ENCODE assay signal across 2 cellular contexts in the genomic region with DNA sequence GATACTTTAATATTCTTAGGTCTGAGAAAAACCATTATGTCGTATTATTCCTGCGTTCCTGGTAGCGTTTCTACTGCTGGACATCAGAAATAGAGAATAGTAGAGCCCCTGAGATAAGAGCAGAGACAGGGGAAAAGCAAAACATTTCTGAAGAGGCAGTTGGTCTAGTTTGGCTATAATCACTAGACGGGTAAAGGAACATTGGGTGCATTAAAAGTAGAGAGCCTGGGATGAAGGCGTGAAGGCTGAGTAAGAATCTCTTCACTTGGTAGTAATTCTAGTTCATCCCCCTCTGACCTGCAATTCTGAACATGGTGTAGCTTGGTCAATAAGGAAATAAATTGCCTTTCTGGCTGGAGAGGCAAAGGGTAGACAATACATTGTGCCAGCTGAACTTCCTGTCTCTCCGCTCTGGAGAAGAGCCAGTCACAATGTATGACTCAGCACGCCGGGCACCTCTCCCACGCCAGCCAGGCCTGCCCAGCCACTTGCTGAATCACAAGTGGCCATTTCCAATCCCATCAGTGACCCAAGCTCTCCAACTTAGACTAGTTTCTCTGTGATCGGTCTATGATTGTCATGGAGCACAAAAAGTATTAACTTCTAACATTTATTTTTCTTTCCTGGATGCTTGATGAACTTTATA.
TF ChIP-seq lines count a peak whose summit lies in the region.

No MANE protein-coding gene starts in this region.

TF ChIP-seq in Ishikawa, 13 proteins besides CTCF, POLR2A, EP300 and RAD21 (continued from another document):
- no peak for TF ChIP-seq CREB1 (IDR thresholded peaks at IDR 0.05; ENCODE audit: low read depth)

TF ChIP-seq in SK-N-SH, 30 proteins besides CTCF, POLR2A, EP300 and RAD21 (continued from another document):
- TF ChIP-seq, protein P1, sequence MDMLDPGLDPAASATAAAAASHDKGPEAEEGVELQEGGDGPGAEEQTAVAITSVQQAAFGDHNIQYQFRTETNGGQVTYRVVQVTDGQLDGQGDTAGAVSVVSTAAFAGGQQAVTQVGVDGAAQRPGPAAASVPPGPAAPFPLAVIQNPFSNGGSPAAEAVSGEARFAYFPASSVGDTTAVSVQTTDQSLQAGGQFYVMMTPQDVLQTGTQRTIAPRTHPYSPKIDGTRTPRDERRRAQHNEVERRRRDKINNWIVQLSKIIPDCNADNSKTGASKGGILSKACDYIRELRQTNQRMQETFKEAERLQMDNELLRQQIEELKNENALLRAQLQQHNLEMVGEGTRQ (IDR thresholded peaks at IDR 0.05; ENCODE audit: borderline replicate concordance, low read depth, low read length), result no peak
- TF ChIP-seq FOXJ3 (CRISPR knock-in tag; IDR thresholded peaks at IDR 0.05) (no peak), JUND (IDR thresholded peaks at IDR 0.05) (peak; percentile 83), RXRA (IDR thresholded peaks at IDR 0.05; ENCODE audit: borderline replicate concordance, low read depth) (peak; percentile 42; the same call in 1 of the 2 replicates), MEF2A (IDR thresholded peaks at IDR 0.05; ENCODE audit: borderline replicate concordance, low read depth) (no peak), NFIC (IDR thresholded peaks at IDR 0.05; ENCODE audit: borderline replicate concordance) (peak; percentile 96), FOXM1 (IDR thresholded peaks at IDR 0.05; ENCODE audit: low read depth) (peak; percentile 39; the same call in 1 of the 2 replicates), SIN3A (IDR thresholded peaks at IDR 0.05; ENCODE audit: borderline replicate concordance, low read depth, low read length) (peak; percentile 64; the same call in 1 of the 2 replicates), EZH2phosphoT487 (IDR thresholded peaks at IDR 0.05; ENCODE audit: borderline replicate concordance, low read depth) (no peak), TAF1 (IDR thresholded peaks at IDR 0.05; ENCODE audit: borderline replicate concordance, low read depth, low read length) (peak; percentile 17; the same call in 1 of the 2 replicates), RCOR1 (IDR thresholded peaks at IDR 0.05; ENCODE audit: low read length) (no peak), YY1 (IDR thresholded peaks at IDR 0.05; ENCODE audit: low read depth) (peak; percentile 72; the same call in 1 of the 2 replicates), TEAD4 (IDR thresholded peaks at IDR 0.05; ENCODE audit: borderline replicate concordance, insufficient read depth) (peak; percentile 54; the same call in 1 of the 2 replicates), FOSL2 (IDR thresholded peaks at IDR 0.05; ENCODE audit: borderline replicate concordance, low read depth) (peak; percentile 92), POLR2AphosphoS5 (IDR thresholded peaks at IDR 0.05; ENCODE audit: low read depth, low read length) (peak; percentile 20; the same call in 1 of the 2 replicates), ELF1 (IDR thresholded peaks at IDR 0.05) (peak; percentile 74; the same call in 1 of the 2 replicates), TCF12 (IDR thresholded peaks at IDR 0.05) (peak; percentile 74)
- TF ChIP-seq, protein P2, sequence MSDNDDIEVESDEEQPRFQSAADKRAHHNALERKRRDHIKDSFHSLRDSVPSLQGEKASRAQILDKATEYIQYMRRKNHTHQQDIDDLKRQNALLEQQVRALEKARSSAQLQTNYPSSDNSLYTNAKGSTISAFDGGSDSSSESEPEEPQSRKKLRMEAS (IDR thresholded peaks at IDR 0.05; ENCODE audit: low read depth), result peak; percentile 81
- TF ChIP-seq, protein P3, sequence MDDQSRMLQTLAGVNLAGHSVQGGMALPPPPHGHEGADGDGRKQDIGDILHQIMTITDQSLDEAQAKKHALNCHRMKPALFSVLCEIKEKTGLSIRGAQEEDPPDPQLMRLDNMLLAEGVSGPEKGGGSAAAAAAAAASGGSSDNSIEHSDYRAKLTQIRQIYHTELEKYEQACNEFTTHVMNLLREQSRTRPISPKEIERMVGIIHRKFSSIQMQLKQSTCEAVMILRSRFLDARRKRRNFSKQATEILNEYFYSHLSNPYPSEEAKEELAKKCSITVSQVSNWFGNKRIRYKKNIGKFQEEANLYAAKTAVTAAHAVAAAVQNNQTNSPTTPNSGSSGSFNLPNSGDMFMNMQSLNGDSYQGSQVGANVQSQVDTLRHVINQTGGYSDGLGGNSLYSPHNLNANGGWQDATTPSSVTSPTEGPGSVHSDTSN (IDR thresholded peaks at IDR 0.05), result peak; percentile 74
- TF ChIP-seq, protein P4, sequence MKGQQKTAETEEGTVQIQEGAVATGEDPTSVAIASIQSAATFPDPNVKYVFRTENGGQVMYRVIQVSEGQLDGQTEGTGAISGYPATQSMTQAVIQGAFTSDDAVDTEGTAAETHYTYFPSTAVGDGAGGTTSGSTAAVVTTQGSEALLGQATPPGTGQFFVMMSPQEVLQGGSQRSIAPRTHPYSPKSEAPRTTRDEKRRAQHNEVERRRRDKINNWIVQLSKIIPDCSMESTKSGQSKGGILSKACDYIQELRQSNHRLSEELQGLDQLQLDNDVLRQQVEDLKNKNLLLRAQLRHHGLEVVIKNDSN (IDR thresholded peaks at IDR 0.05; ENCODE audit: borderline replicate concordance, low read depth), result no peak
